Comparison of ENCODE assay signal across 13 cellular contexts in genomic region chr7:17633099-17633498, GRCh38.
A peak's percentile ranks its signal among the peaks of the same experiment; 100 is the strongest.
DNase-seq lines count a peak whose midpoint lies in the region; ATAC-seq and TF ChIP-seq lines count a peak whose summit lies in the region.
"Had no signal": no experiment of that assay in that cellular context is flagged by ENCODE, and none has a peak within 500 bp of the region (broad histone marks: within the 10 kb centered on the region; RNA-seq: fewer than 3 reads in every experiment).

No MANE protein-coding gene starts in this region.

- H3K79me2 ChIP-seq in GM23248 (ENCODE audit: insufficient read depth) (no peaks in the 10 kb centered on the region), PC-3 (ENCODE audit: low read length) (no peaks in the 10 kb centered on the region)

- H3K9ac ChIP-seq in GM23248: no peak overlapping the region
- no peak overlapping the region for H3K9ac ChIP-seq in PC-3 (ENCODE audit: low read length)

- H3K27me3 ChIP-seq in GM23248 (replicated peaks; ENCODE audit: insufficient read depth) (no peaks in the 10 kb centered on the region), PC-3 (ENCODE audit: low read length) (no peaks in the 10 kb centered on the region)

- no peaks in the 10 kb centered on the region for H3K36me3 ChIP-seq in GM23248 (ENCODE audit: low read depth)
- no peaks in the 10 kb centered on the region for H3K36me3 ChIP-seq in PC-3 (ENCODE audit: low read depth, low read length)

- peak; percentile 100 for ATAC-seq in PC-3
- no peak for ATAC-seq in HG03280 (IDR thresholded peaks at IDR 0.05; ENCODE audit: unreplicated experiment)
- no peak for ATAC-seq in GM18873 (IDR thresholded peaks at IDR 0.05; ENCODE audit: low FRiP score, unreplicated experiment)
- ATAC-seq: GM12878 had no signal

- intact Hi-C loops in PC-3 (cut with micrococcal nuclease): no loop called here

- no peaks in the 10 kb centered on the region for H3K9me2 ChIP-seq in GM23248 (ENCODE audit: insufficient read depth)
- no peaks in the 10 kb centered on the region for H3K9me2 ChIP-seq in PC-3 (replicated peaks; ENCODE audit: low read length)

- H3K4me3 ChIP-seq in GM23248: no peak overlapping the region
- no peak overlapping the region for H3K4me3 ChIP-seq in PC-3 (ENCODE audit: low read length)
- H3K4me3 ChIP-seq in skeletal muscle cell (ENCODE audit: low read depth, low read length): no peak overlapping the region
- H3K4me3 ChIP-seq: GM12878 had no signal

- no peak for TF ChIP-seq CTCF in PC-3 (conservative IDR thresholded peaks at IDR 0.05; ENCODE audit: low read depth, low read length)

- DNase-seq in GM23248 (peak; percentile 80), PC-3 (peak; percentile 86), fibroblast of peridontal ligament (ENCODE audit: extremely low read depth) (peak; percentile 45), skeletal muscle cell (ENCODE audit: low read depth) (peak; percentile 40), NCI-H1694 (lab: John Stamatoyannopoulos, UW) (no peak)
- DNase-seq: activated CD8-positive, alpha-beta memory T cell treated with anti-CD3 and anti-CD28 coated beads, Interleukin-2, amount 50 U/mL, for 4 hours; amygdala; NCI-H446; SIG-M5; substantia nigra had no signal

- H3K4me1 ChIP-seq in GM23248 (ENCODE audit: insufficient read depth) (peaks cover 10% of the 10 kb centered on the region), PC-3 (ENCODE audit: insufficient read depth, low read length) (peaks cover 12% of the 10 kb centered on the region)

- POLR2A ChIA-PET in PC-3 (lab: Charles Lee; ENCODE audit: unreplicated experiment): no interaction called here

- H3F3A ChIP-seq in GM23248 (ENCODE audit: insufficient read depth) (no peaks in the 10 kb centered on the region), PC-3 (ENCODE audit: low read length, unreplicated experiment) (no peaks in the 10 kb centered on the region)

- BruUV-seq in PC-3 (replicated peaks; lab: Mats Ljungman, UMichigan): no TSS peak

- H4K20me1 ChIP-seq in GM23248 (ENCODE audit: insufficient read depth) (no peaks in the 10 kb centered on the region), PC-3 (ENCODE audit: low read length) (no peaks in the 10 kb centered on the region)

- H3K27ac ChIP-seq in GM23248: no peak overlapping the region
- H3K27ac ChIP-seq in PC-3 (ENCODE audit: low read length): 0 out of 2 replicates have a peak overlapping the region, but pooled peaks have one; percentile 18

- H2AFZ ChIP-seq in GM23248 (no peak overlapping the region), PC-3 (ENCODE audit: low read length) (no peak overlapping the region)

- H3K4me2 ChIP-seq in GM23248 (ENCODE audit: unreplicated experiment): no peak overlapping the region
- no peak overlapping the region for H3K4me2 ChIP-seq in PC-3 (ENCODE audit: low read length)

- CTCF ChIA-PET in PC-3 (lab: Charles Lee): no interaction called here

- in situ Hi-C loops in GM23248 (cut with MboI): no loop called here

- 16 to 24% methylated on average over 1 of the region's 1 CpG for WGBS in GM23248 (ENCODE audit: low coverage in 1 of 2, low lambda C conversion rate in 2 of 2, missing lambda C conversion rate in 2 of 2), 2 experiments

- H3K9me3 ChIP-seq in GM23248 (ENCODE audit: low read depth) (no peaks in the 10 kb centered on the region), PC-3 (ENCODE audit: low read length) (no peaks in the 10 kb centered on the region)
